11 cellular contexts compared by ENCODE assay signal in genomic region chr7:45940237-45940781, GRCh38. TPM values are rescaled to one million over a fixed set of nuclear protein-coding genes. Genes with fewer than 3 reads are reported as not detected.
DNase-seq lines count a peak whose midpoint lies in the region; ATAC-seq and TF ChIP-seq lines count a peak whose summit lies in the region.
"Not testable (repeated sequence)": the region's sequence is repeated elsewhere in the genome, so short reads cannot be mapped to it uniquely, and the experiment has no call there.
"Had no signal": no experiment of that assay in that cellular context is flagged by ENCODE, and none has a peak within 500 bp of the region (broad histone marks: within the 10 kb centered on the region; RNA-seq: fewer than 3 reads in every experiment).

No MANE protein-coding gene starts in this region.

- not testable (repeated sequence) for H3K4me2 ChIP-seq in DND-41 (ENCODE audit: insufficient read depth, low read length)

- H4K20me1 ChIP-seq in DND-41 (ENCODE audit: insufficient read depth, low read length), result not testable (repeated sequence)

- not testable (repeated sequence) for H3K27me3 ChIP-seq in DND-41 (ENCODE audit: insufficient read depth, low read length, poor library complexity); upper lobe of right lung

- peak overlapping the region; percentile 75 for H3K4me3 Mint-ChIP-seq in activated CD4-positive, alpha-beta T cell treated with anti-CD3 and anti-CD28 coated beads, Interleukin-2, amount 10 ng/mL, durations not matched to agents 24 days and 14 days
- peak overlapping the region; percentile 64 to 72 for H3K4me3 Mint-ChIP-seq in activated T-cell treated with anti-CD3 and anti-CD28 coated beads, Interleukin-2, amount 50 U/mL, for 72 hours
- peak overlapping the region; percentile 84 for H3K4me3 Mint-ChIP-seq in activated naive CD8-positive, alpha-beta T cell treated with anti-CD3 and anti-CD28 coated beads, Interleukin-2, amount 50 U/mL, for 24 hours
- H3K4me3 Mint-ChIP-seq in memory B cell, result peak overlapping the region; percentile 43

- H3K79me2 ChIP-seq in DND-41 (ENCODE audit: insufficient read depth, low read length), result not testable (repeated sequence)

- not testable (repeated sequence) for H3K9me3 Mint-ChIP-seq in activated CD4-positive, alpha-beta T cell treated with anti-CD3 and anti-CD28 coated beads, Interleukin-2, amount 10 ng/mL, durations not matched to agents 24 days and 14 days; activated T-cell treated with anti-CD3 and anti-CD28 coated beads, Interleukin-2, amount 50 U/mL, for 72 hours; activated naive CD8-positive, alpha-beta T cell treated with anti-CD3 and anti-CD28 coated beads, Interleukin-2, amount 50 U/mL, for 24 hours; memory B cell

- DNase-seq in DND-41 (peak; percentile 54), NB4 (ENCODE audit: low read depth) (peak; percentile 51)
- peak; percentile 81 for DNase-seq in activated CD4-positive, alpha-beta T cell treated with anti-CD3 and anti-CD28 coated beads, Interleukin-2, amount 10 ng/mL, durations not matched to agents 24 days and 14 days
- DNase-seq in activated T-cell treated with anti-CD3 and anti-CD28 coated beads, Interleukin-2, amount 50 U/mL, for 72 hours, result peak; percentile 53 to 61
- DNase-seq in activated naive CD8-positive, alpha-beta T cell treated with anti-CD3 and anti-CD28 coated beads, Interleukin-2, amount 50 U/mL, for 24 hours, result peak; percentile 31
- not testable (repeated sequence) for DNase-seq in memory B cell (ENCODE audit: low spot score in 2 of 2); upper lobe of right lung
- peak; percentile 7 to 21 for DNase-seq in stimulated activated CD4-positive, alpha-beta T cell treated with anti-CD3 and anti-CD28 coated beads, Interleukin-15, amount 100 ng/mL, for 48 hours (ENCODE audit: low read depth in 2 of 2)

- not testable (repeated sequence) for TF ChIP-seq CTCF in DND-41 (IDR thresholded peaks at IDR 0.05; ENCODE audit: borderline replicate concordance, extremely low read depth, low read length, poor library complexity, severe bottlenecking); NB4 (IDR thresholded peaks at IDR 0.05; ENCODE audit: low read depth, low read length); upper lobe of right lung (IDR thresholded peaks at IDR 0.05)

- not testable (repeated sequence) for H3K27ac ChIP-seq in DND-41 (ENCODE audit: low read length); upper lobe of right lung

- ATAC-seq in DND-41 (ENCODE audit: insufficient read depth, low read depth), result peak; percentile 79
- peak; percentile 69 to 74 for ATAC-seq in activated T-cell treated with anti-CD3 and anti-CD28 coated beads, Interleukin-2, amount 50 U/mL, for 72 hours (replicated peaks in 1 of 2)
- peak; percentile 43 for ATAC-seq in activated naive CD8-positive, alpha-beta T cell treated with anti-CD3 and anti-CD28 coated beads, Interleukin-2, amount 50 U/mL, for 24 hours
- ATAC-seq in memory B cell (ENCODE audit: low read depth); upper lobe of right lung: not testable (repeated sequence)

- not testable (repeated sequence) for H3K36me3 Mint-ChIP-seq in activated CD4-positive, alpha-beta T cell treated with anti-CD3 and anti-CD28 coated beads, Interleukin-2, amount 10 ng/mL, durations not matched to agents 24 days and 14 days (ENCODE audit: low read depth); activated T-cell treated with anti-CD3 and anti-CD28 coated beads, Interleukin-2, amount 50 U/mL, for 72 hours (ENCODE audit: insufficient read depth in 2 of 2); activated naive CD8-positive, alpha-beta T cell treated with anti-CD3 and anti-CD28 coated beads, Interleukin-2, amount 50 U/mL, for 24 hours (ENCODE audit: low read depth); memory B cell

- not testable (repeated sequence) for H3K4me1 ChIP-seq in DND-41 (ENCODE audit: insufficient read depth, low read length); upper lobe of right lung

- intact Hi-C loops in activated CD4-positive, alpha-beta T cell treated with anti-CD3 and anti-CD28 coated beads, Interleukin-2, amount 10 ng/mL, durations not matched to agents 24 days and 14 days (cut with micrococcal nuclease); upper lobe of right lung (cut with DNase I): not testable (repeated sequence)

- not testable (repeated sequence) for H3K4me1 Mint-ChIP-seq in activated CD4-positive, alpha-beta T cell treated with anti-CD3 and anti-CD28 coated beads, Interleukin-2, amount 10 ng/mL, durations not matched to agents 24 days and 14 days; activated T-cell treated with anti-CD3 and anti-CD28 coated beads, Interleukin-2, amount 50 U/mL, for 72 hours (ENCODE audit: low read depth); memory B cell
- peaks cover 12% of the 10 kb centered on the region for H3K4me1 Mint-ChIP-seq in activated naive CD8-positive, alpha-beta T cell treated with anti-CD3 and anti-CD28 coated beads, Interleukin-2, amount 50 U/mL, for 24 hours

- not testable (repeated sequence) for H3K27me3 Mint-ChIP-seq in activated CD4-positive, alpha-beta T cell treated with anti-CD3 and anti-CD28 coated beads, Interleukin-2, amount 10 ng/mL, durations not matched to agents 24 days and 14 days; activated T-cell treated with anti-CD3 and anti-CD28 coated beads, Interleukin-2, amount 50 U/mL, for 72 hours (ENCODE audit: low read depth); activated naive CD8-positive, alpha-beta T cell treated with anti-CD3 and anti-CD28 coated beads, Interleukin-2, amount 50 U/mL, for 24 hours; memory B cell

- peak overlapping the region; percentile 34 for H3K27ac Mint-ChIP-seq in activated CD4-positive, alpha-beta T cell treated with anti-CD3 and anti-CD28 coated beads, Interleukin-2, amount 10 ng/mL, durations not matched to agents 24 days and 14 days
- H3K27ac Mint-ChIP-seq in activated T-cell treated with anti-CD3 and anti-CD28 coated beads, Interleukin-2, amount 50 U/mL, for 72 hours, result peak overlapping the region; percentile 27
- H3K27ac Mint-ChIP-seq in activated naive CD8-positive, alpha-beta T cell treated with anti-CD3 and anti-CD28 coated beads, Interleukin-2, amount 50 U/mL, for 24 hours, result peak overlapping the region; percentile 78
- H3K27ac Mint-ChIP-seq in memory B cell, result not testable (repeated sequence)

- H3K9me3 ChIP-seq in DND-41 (ENCODE audit: insufficient read depth, low read length, severe bottlenecking); upper lobe of right lung: not testable (repeated sequence)

- TF ChIP-seq POLR2A in NB4 (IDR thresholded peaks at IDR 0.05; ENCODE audit: extremely low read depth, insufficient read length), result not testable (repeated sequence)

- H2AFZ ChIP-seq in DND-41 (ENCODE audit: low read depth, low read length), result not testable (repeated sequence)

- not testable (repeated sequence) for H3K9ac ChIP-seq in DND-41 (ENCODE audit: low read depth, low read length)

- not testable (repeated sequence) for H3K36me3 ChIP-seq in DND-41 (ENCODE audit: insufficient read depth, low read length); upper lobe of right lung

- not testable (repeated sequence) for H3K4me3 ChIP-seq in DND-41 (ENCODE audit: low read depth in 1 of 2, low read length in 2 of 2); NB4 (ENCODE audit: low read depth, low read length)
- peak overlapping the region; percentile 12 for H3K4me3 ChIP-seq in upper lobe of right lung

RNA-seq across cellular contexts. Expression of gene IGFBP3, which starts 19.2 kb away (rescaled TPM):
- total RNA-seq in activated CD4-positive, alpha-beta T cell treated with anti-CD3 and anti-CD28 coated beads, Interleukin-2, amount 10 ng/mL, durations not matched to agents 24 days and 14 days, result 0.72 and 1.5 TPM in 2 replicates
- total RNA-seq in activated T-cell treated with anti-CD3 and anti-CD28 coated beads, Interleukin-2, amount 50 U/mL, for 72 hours, result 1 to 10 TPM in 1 of 2 donors, under 1 TPM in 1; 0.34 to 2.0 TPM
- total RNA-seq in upper lobe of right lung, result 87.0 TPM

RNA-seq across cellular contexts. Expression of gene IGFBP1, which starts 52.0 kb away (rescaled TPM):
- total RNA-seq in activated CD4-positive, alpha-beta T cell treated with anti-CD3 and anti-CD28 coated beads, Interleukin-2, amount 10 ng/mL, durations not matched to agents 24 days and 14 days, result not detected in 2 replicates
- total RNA-seq in activated T-cell treated with anti-CD3 and anti-CD28 coated beads, Interleukin-2, amount 50 U/mL, for 72 hours, result not detected
- not detected for total RNA-seq in upper lobe of right lung
- total RNA-seq: Caco-2, dermis microvascular lymphatic vessel endothelial cell, myocyte had no signal

Comparison
In these comparisons a context has a peak if more than half of its experiments do, and no peak if none do; other contexts are left out.
1. RNA of gene IGFBP3, which starts 19.2 kb away (total RNA-seq): 87.0 TPM in upper lobe of right lung (single experiment); 0.34 to 2.0 TPM in activated T-cell treated with anti-CD3 and anti-CD28 coated beads, Interleukin-2, amount 50 U/mL, for 72 hours and 0.72 to 1.5 TPM in activated CD4-positive, alpha-beta T cell treated with anti-CD3 and anti-CD28 coated beads, Interleukin-2, amount 10 ng/mL, durations not matched to agents 24 days and 14 days; every median in the first group is over 10 times any median in the second.
2. Peak in every context shown above with its lines, with median percentiles within 50 percentile points of each other: H3K4me3 Mint-ChIP-seq.